1 cellular context compared by ENCODE assay signal in the genomic region with DNA sequence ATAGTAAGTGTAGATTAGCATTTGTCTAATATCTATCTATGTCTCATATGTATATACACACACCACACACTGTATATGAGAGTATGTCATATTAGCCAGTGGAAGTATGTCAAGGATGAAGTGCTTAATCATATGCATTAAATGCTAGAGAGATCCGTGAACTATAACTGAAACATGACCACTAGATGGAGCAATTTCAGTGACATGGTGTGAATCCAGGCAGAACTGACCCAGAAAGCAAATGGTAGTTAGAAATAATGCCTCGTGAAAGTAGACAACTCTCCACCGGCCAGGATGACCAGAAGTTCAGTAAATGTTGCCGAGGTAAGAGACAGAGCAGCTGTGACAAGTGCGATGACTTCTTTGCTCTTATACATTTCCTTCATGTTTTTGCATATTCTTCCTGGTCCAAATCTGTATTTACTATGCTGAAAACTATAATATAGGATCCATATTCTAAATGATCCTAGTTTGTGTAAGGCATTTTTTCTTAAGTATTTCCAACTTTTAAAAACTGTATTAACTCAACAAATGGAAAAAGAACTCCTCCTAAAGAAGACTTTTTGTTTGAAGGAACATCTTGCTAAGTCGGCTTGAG.
TF ChIP-seq lines count a peak whose summit lies in the region.

No MANE protein-coding gene starts in this region.

TF ChIP-seq in GM12878, 131 proteins besides CTCF, POLR2A, EP300 and RAD21:
- TF ChIP-seq SMC3 (IDR thresholded peaks at IDR 0.05; ENCODE audit: borderline replicate concordance, low read length), result peak; percentile 38; the same call in 1 of the 2 replicates
TF ChIP-seq in GM12878: peak in this region for 1; not testable (repeated sequence) for 130.
